In the genomic region with DNA sequence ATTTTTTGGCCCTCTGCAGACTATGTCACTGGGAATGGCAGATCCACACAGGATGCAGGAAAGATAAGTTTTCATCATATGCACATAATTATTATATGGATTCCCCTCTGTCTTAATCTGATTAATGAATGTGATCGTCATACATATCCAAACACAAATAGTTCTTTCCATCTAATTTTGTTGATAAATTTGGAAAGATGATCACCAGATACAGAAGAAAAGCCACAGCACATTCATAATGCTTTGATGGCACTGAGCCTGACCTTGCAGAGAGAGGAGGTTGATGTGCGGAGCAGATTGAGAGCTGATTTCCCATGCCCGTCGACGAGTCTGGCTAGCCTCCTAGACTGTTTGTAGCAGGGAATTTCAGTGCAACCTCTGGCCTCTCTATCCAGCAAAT, we compare ENCODE assay signal across 23 cellular contexts.
"Had no signal": no experiment of that assay in that cellular context is flagged by ENCODE, and none has a peak within 500 bp of the region (broad histone marks: within the 10 kb centered on the region; RNA-seq: fewer than 3 reads in every experiment).

No MANE protein-coding gene starts in this region.

- H3K4me2 ChIP-seq: hepatocyte, smooth muscle cell had no signal

- H2AFZ ChIP-seq: hepatocyte had no signal

- H3K36me3 ChIP-seq: heart right ventricle, lower lobe of right lung, pancreas, right atrium auricular region, right lobe of liver, stomach, suprapubic skin, thoracic aorta, tibial artery, upper lobe of right lung had no signal

- H3K79me2 ChIP-seq: hepatocyte had no signal

- H3K9me3 ChIP-seq: heart right ventricle, lower lobe of right lung, pancreas, right atrium auricular region, right lobe of liver, stomach, suprapubic skin, thoracic aorta, tibial artery, upper lobe of right lung had no signal

- H3K27ac ChIP-seq: heart right ventricle, hepatocyte, lower lobe of right lung, pancreas, right atrium auricular region, right lobe of liver, stomach, suprapubic skin, thoracic aorta, tibial artery, upper lobe of right lung had no signal

- H3K27me3 ChIP-seq: heart right ventricle, hepatocyte, pancreas, right atrium auricular region, right lobe of liver, stomach, suprapubic skin, tibial artery, upper lobe of right lung had no signal

- H3K4me1 ChIP-seq: heart right ventricle, lower lobe of right lung, pancreas, right atrium auricular region, suprapubic skin, tibial artery, upper lobe of right lung had no signal

- DNase-seq: heart right ventricle; islet precursor cell; lower lobe of right lung; mammary epithelial cell; mesendoderm; naive B cell; natural killer cell; nucleus accumbens; pancreas; right lobe of liver; stimulated activated CD4-positive, alpha-beta T cell treated with anti-CD3 and anti-CD28 coated beads, Interleukin-1b, Interleukin-23, amount 100 ng/mL, for 48 hours; stimulated activated CD4-positive, alpha-beta T cell treated with anti-CD3 and anti-CD28 coated beads, Interleukin-2, amount 100 ng/mL, for 48 hours; stimulated activated naive B cell treated with anti-CD40 and anti-IgM and Interleukin-4, amounts not matched to agents 10 μg/mL and 1 μg/mL and 100 μg/mL, for 72 hours; stimulated activated naive CD8-positive, alpha-beta T cell treated with anti-CD3 and anti-CD28 coated beads, Interleukin-15, Interleukin-2, amounts not matched to agents 100 U/mL and 50 U/mL, for 24 hours; stomach; tibial artery; trophoblast cell; upper lobe of right lung had no signal

- H3K4me3 ChIP-seq: heart right ventricle, hepatocyte, lower lobe of right lung, pancreas, right atrium auricular region, right lobe of liver, smooth muscle cell, stomach, suprapubic skin, thoracic aorta, tibial artery, upper lobe of right lung had no signal
